Comparison of ENCODE assay signal across 8 cellular contexts in genomic region chr13:32315255-32316029, GRCh38. TPM values are rescaled to one million over a fixed set of nuclear protein-coding genes. Genes with fewer than 3 reads are reported as not detected.
A peak's percentile ranks its signal among the peaks of the same experiment; 100 is the strongest.
DNase-seq lines count a peak whose midpoint lies in the region; ATAC-seq and TF ChIP-seq lines count a peak whose summit lies in the region.

A gene with protein sequence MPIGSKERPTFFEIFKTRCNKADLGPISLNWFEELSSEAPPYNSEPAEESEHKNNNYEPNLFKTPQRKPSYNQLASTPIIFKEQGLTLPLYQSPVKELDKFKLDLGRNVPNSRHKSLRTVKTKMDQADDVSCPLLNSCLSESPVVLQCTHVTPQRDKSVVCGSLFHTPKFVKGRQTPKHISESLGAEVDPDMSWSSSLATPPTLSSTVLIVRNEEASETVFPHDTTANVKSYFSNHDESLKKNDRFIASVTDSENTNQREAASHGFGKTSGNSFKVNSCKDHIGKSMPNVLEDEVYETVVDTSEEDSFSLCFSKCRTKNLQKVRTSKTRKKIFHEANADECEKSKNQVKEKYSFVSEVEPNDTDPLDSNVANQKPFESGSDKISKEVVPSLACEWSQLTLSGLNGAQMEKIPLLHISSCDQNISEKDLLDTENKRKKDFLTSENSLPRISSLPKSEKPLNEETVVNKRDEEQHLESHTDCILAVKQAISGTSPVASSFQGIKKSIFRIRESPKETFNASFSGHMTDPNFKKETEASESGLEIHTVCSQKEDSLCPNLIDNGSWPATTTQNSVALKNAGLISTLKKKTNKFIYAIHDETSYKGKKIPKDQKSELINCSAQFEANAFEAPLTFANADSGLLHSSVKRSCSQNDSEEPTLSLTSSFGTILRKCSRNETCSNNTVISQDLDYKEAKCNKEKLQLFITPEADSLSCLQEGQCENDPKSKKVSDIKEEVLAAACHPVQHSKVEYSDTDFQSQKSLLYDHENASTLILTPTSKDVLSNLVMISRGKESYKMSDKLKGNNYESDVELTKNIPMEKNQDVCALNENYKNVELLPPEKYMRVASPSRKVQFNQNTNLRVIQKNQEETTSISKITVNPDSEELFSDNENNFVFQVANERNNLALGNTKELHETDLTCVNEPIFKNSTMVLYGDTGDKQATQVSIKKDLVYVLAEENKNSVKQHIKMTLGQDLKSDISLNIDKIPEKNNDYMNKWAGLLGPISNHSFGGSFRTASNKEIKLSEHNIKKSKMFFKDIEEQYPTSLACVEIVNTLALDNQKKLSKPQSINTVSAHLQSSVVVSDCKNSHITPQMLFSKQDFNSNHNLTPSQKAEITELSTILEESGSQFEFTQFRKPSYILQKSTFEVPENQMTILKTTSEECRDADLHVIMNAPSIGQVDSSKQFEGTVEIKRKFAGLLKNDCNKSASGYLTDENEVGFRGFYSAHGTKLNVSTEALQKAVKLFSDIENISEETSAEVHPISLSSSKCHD (N-terminal part only) (plus strand): TSS chr13:32315508. CDS start chr13:32316461, 953 bp downstream.
Gene ZAR1L (minus strand): TSS chr13:32315363. CDS start chr13:32311925, 3,438 bp downstream.

- peak; percentile 5 to 85 (median 64) for DNase-seq in C1 segment of cervical spinal cord (lab: John Stamatoyannopoulos, UW)
- DNase-seq in GM19240 (ENCODE audit: insufficient read length, low spot score) = peak; percentile 46
- DNase-seq in NCI-H774 (lab: John Stamatoyannopoulos, UW) = peak; percentile 66
- peak; percentile 85 to 89 for DNase-seq in activated CD4-positive, alpha-beta T cell treated with anti-CD3 and anti-CD28 coated beads, Interleukin-2, amount 50 U/mL, for 48 hours
- peak; percentile 77 to 91 for DNase-seq in dermis microvascular lymphatic vessel endothelial cell (ENCODE audit: low read depth in 2 of 2)
- DNase-seq in lower leg skin (ENCODE audit: low spot score in 2 of 2) = peak; percentile 90 to 98
- peak; percentile 88 for DNase-seq in stimulated activated CD4-positive, alpha-beta T cell treated with anti-CD3 and anti-CD28 coated beads, Interleukin-4, amount 100 ng/mL, for 24 hours

- ATAC-seq in HG03442 (IDR thresholded peaks at IDR 0.05; ENCODE audit: unreplicated experiment) = peak; percentile 92

- no peak for TF ChIP-seq CTCF in lower leg skin (IDR thresholded peaks at IDR 0.05)

- peak within 1 kb of the TSS; percentile 65 for H3K4me3 ChIP-seq in lower leg skin (ENCODE audit: low read depth, poor library complexity, severe bottlenecking)

- intact Hi-C loops in lower leg skin (cut with DNase I; ENCODE audit: low total_unique reads) = no loop called here

- no peak for TF ChIP-seq POLR2A in lower leg skin (IDR thresholded peaks at IDR 0.05)

- 0 to 1% methylated on average over 45 to 51 of the region's 60 CpGs for WGBS in lower leg skin, 2 donors

RNA-seq across cellular contexts. Expression of the first gene that starts in this region (rescaled TPM):
- total RNA-seq in dermis microvascular lymphatic vessel endothelial cell (2.3 and 5.1 TPM in 2 replicates), lower leg skin (1 to 10 TPM in 1 of 4 donors, under 1 TPM in 3; 0.49 to 2.1 (median 0.90) TPM)

RNA-seq across cellular contexts. Expression of gene ZAR1L, which starts in this region (rescaled TPM):
- not detected in 2 replicates for total RNA-seq in dermis microvascular lymphatic vessel endothelial cell
- total RNA-seq in lower leg skin = not detected

Comparison
In these comparisons a context has a peak if more than half of its experiments do, and no peak if none do; other contexts are left out.
1. Peak in every context shown above with its lines: DNase-seq, ATAC-seq and H3K4me3 ChIP-seq.